In genomic region chrX:77279373-77279772, GRCh38 we compare ENCODE assay signal across 1 cellular context.
DNase-seq lines count a peak whose midpoint lies in the region.

No MANE protein-coding gene starts in this region.

- peak; percentile 8 for DNase-seq in activated gamma-delta T cell (lab: John Stamatoyannopoulos, UW)
